ENCODE assay signal across 2 cellular contexts in genomic region chr17:57935833-57936807, GRCh38.
TF ChIP-seq lines count a peak whose summit lies in the region.

No MANE protein-coding gene starts in this region.

TF ChIP-seq in endothelial cell of umbilical vein, 7 proteins besides CTCF, POLR2A, EP300 and RAD21:
- no peak for TF ChIP-seq MYC (IDR thresholded peaks at IDR 0.05; ENCODE audit: low read depth, low read length)
- TF ChIP-seq FOS (IDR thresholded peaks at IDR 0.05; ENCODE audit: borderline replicate concordance, insufficient read depth, low read length): no peak
- no peak for TF ChIP-seq MAX (IDR thresholded peaks at IDR 0.05; ENCODE audit: insufficient read depth, insufficient read length)
- no peak for TF ChIP-seq JUN (IDR thresholded peaks at IDR 0.05; ENCODE audit: borderline replicate concordance, insufficient read depth, insufficient read length, low read depth)
- no peak for TF ChIP-seq EZH2 (IDR thresholded peaks at IDR 0.05; ENCODE audit: borderline replicate concordance, low read depth, low read length, severe bottlenecking)
- no peak for TF ChIP-seq GATA2 (IDR thresholded peaks at IDR 0.05; ENCODE audit: insufficient read depth, insufficient read length, low read depth, low read length)
- no peak for TF ChIP-seq POLR2AphosphoS5 (IDR thresholded peaks at IDR 0.05; ENCODE audit: insufficient read depth, low read depth, low read length)

TF ChIP-seq in HEK293T, 16 proteins besides CTCF, POLR2A, EP300 and RAD21:
- TF ChIP-seq BHLHE40 (IDR thresholded peaks at IDR 0.05; ENCODE audit: borderline replicate concordance) (no peak), NFRKB (IDR thresholded peaks at IDR 0.05) (no peak), HDGF (IDR thresholded peaks at IDR 0.05; ENCODE audit: borderline replicate concordance) (no peak), CTBP1 (IDR thresholded peaks at IDR 0.05; ENCODE audit: borderline replicate concordance) (no peak), SP1 (IDR thresholded peaks at IDR 0.05) (no peak), L3MBTL2 (conservative IDR thresholded peaks at IDR 0.05) (no peak), FOXK2 (IDR thresholded peaks at IDR 0.05) (no peak), FOXM1 (IDR thresholded peaks at IDR 0.05; ENCODE audit: borderline replicate concordance) (no peak), SUZ12 (IDR thresholded peaks at IDR 0.05) (no peak), TARDBP (IDR thresholded peaks at IDR 0.05) (no peak), FOXA1 (IDR thresholded peaks at IDR 0.05) (no peak), LEF1 (IDR thresholded peaks at IDR 0.05; ENCODE audit: borderline replicate concordance) (no peak), ELF4 (IDR thresholded peaks at IDR 0.05) (no peak), ZNF384 (IDR thresholded peaks at IDR 0.05) (no peak), ARNT (IDR thresholded peaks at IDR 0.05) (no peak), PKNOX1 (IDR thresholded peaks at IDR 0.05) (no peak)
